8 cellular contexts compared by ENCODE assay signal in genomic region chr5:68344447-68345111, GRCh38.
A peak's percentile ranks its signal among the peaks of the same experiment; 100 is the strongest.
DNase-seq lines count a peak whose midpoint lies in the region; ATAC-seq, FAIRE-seq and TF ChIP-seq lines count a peak whose summit lies in the region.

No MANE protein-coding gene starts in this region.

- H2AFZ ChIP-seq in astrocyte (ENCODE audit: low read depth, low read length), result no peak overlapping the region

- POLR2A ChIA-PET in activated CD4-positive, alpha-beta T cell treated with anti-CD3 and anti-CD28 coated beads, Interleukin-2, amount 10 ng/mL, durations not matched to agents 7 days and 5 days (lab: Charles Lee), result no interaction called here

- peak; percentile 66 for FAIRE-seq in astrocyte (lab: Jason Lieb, UNC)

- DNase-seq in activated CD4-positive, alpha-beta T cell treated with anti-CD3 and anti-CD28 coated beads for 48 hours, result peak; percentile 40
- no peak for DNase-seq in activated CD4-positive, alpha-beta T cell treated with anti-CD3 and anti-CD28 coated beads, Interleukin-2, amount 10 ng/mL, durations not matched to agents 7 days and 5 days
- peak; percentile 83 for DNase-seq in astrocyte (ENCODE audit: low read depth)
- no peak for DNase-seq in natural killer cell
- DNase-seq in NCI-H524 treated with DMSO at 0.1 percent for 48 hours (lab: John Stamatoyannopoulos, UW), result no peak
- no peak for DNase-seq in iPS-NIHi11 (ENCODE audit: low spot score)
- DNase-seq in retina, result no peak

- H3K9me3 ChIP-seq in KOPT-K1 (ENCODE audit: insufficient read depth, low read length, poor library complexity, severe bottlenecking) (peaks cover 16% of the 10 kb centered on the region), astrocyte (ENCODE audit: insufficient read depth, low read depth, low read length) (no peaks in the 10 kb centered on the region)

- H3K9me3 Mint-ChIP-seq in activated CD4-positive, alpha-beta T cell treated with anti-CD3 and anti-CD28 coated beads, Interleukin-2, amount 10 ng/mL, durations not matched to agents 7 days and 5 days, result peaks cover 13% of the 10 kb centered on the region
- H3K9me3 Mint-ChIP-seq in astrocyte (ENCODE audit: unreplicated experiment) (peaks cover 3% of the 10 kb centered on the region), natural killer cell (peaks cover 0 to 2% of the 10 kb centered on the region in 2 donors)

- no peaks in the 10 kb centered on the region for H3K79me2 ChIP-seq in astrocyte (ENCODE audit: insufficient read depth, low read length)

- CTCF ChIA-PET in activated CD4-positive, alpha-beta T cell treated with anti-CD3 and anti-CD28 coated beads, Interleukin-2, amount 10 ng/mL, durations not matched to agents 7 days and 5 days (lab: Charles Lee), result interaction anchor here (0.6 kb wide), 1 partner anchor 104 kb away, joined by 3 read pairs; no protein-coding TSS in a partner anchor

- H4K20me1 ChIP-seq in astrocyte (ENCODE audit: insufficient read depth, low read length), result no peaks in the 10 kb centered on the region

- peaks cover 2% of the 10 kb centered on the region for H3K27me3 Mint-ChIP-seq in activated CD4-positive, alpha-beta T cell treated with anti-CD3 and anti-CD28 coated beads, Interleukin-2, amount 10 ng/mL, durations not matched to agents 7 days and 5 days
- H3K27me3 Mint-ChIP-seq in astrocyte (ENCODE audit: low read depth, unreplicated experiment), result no peaks in the 10 kb centered on the region
- H3K27me3 Mint-ChIP-seq in natural killer cell (ENCODE audit: low read depth in 2 of 2), result no peaks in the 10 kb centered on the region

- TF ChIP-seq CTCF in astrocyte (IDR thresholded peaks at IDR 0.05; ENCODE audit: insufficient read depth, low read depth, low read length) (no peak), natural killer cell (IDR thresholded peaks at IDR 0.05) (no peak)

- H3K4me2 ChIP-seq in astrocyte (ENCODE audit: low read length), result peak overlapping the region; percentile 62

- no peak overlapping the region for H3K27ac Mint-ChIP-seq in activated CD4-positive, alpha-beta T cell treated with anti-CD3 and anti-CD28 coated beads, Interleukin-2, amount 10 ng/mL, durations not matched to agents 7 days and 5 days
- H3K27ac Mint-ChIP-seq in astrocyte (ENCODE audit: unreplicated experiment) (peak overlapping the region; percentile 49), natural killer cell (peak overlapping the region; percentile 78 to 79)

- no peak overlapping the region for H3K4me3 Mint-ChIP-seq in activated CD4-positive, alpha-beta T cell treated with anti-CD3 and anti-CD28 coated beads, Interleukin-2, amount 10 ng/mL, durations not matched to agents 7 days and 5 days
- H3K4me3 Mint-ChIP-seq in astrocyte (ENCODE audit: unreplicated experiment), result no peak overlapping the region
- peak overlapping the region; percentile 2 for H3K4me3 Mint-ChIP-seq in natural killer cell

- peak overlapping the region; percentile 9 for H3K9ac ChIP-seq in astrocyte (ENCODE audit: low read length)

- H3K36me3 Mint-ChIP-seq in activated CD4-positive, alpha-beta T cell treated with anti-CD3 and anti-CD28 coated beads, Interleukin-2, amount 10 ng/mL, durations not matched to agents 7 days and 5 days (ENCODE audit: low read depth), result peaks cover 1% of the 10 kb centered on the region
- no peaks in the 10 kb centered on the region for H3K36me3 Mint-ChIP-seq in astrocyte (ENCODE audit: low read depth, unreplicated experiment)
- H3K36me3 Mint-ChIP-seq in natural killer cell, result no peaks in the 10 kb centered on the region

- no peaks in the 10 kb centered on the region for H3K27me3 ChIP-seq in astrocyte (ENCODE audit: insufficient read depth, low read length)

- ATAC-seq in natural killer cell, result peak; percentile 82 to 89 (median 89)

- H3K4me3 ChIP-seq in astrocyte (ENCODE audit: insufficient read depth, low read depth, low read length), result peak overlapping the region; percentile 12

- H3K27ac ChIP-seq in KOPT-K1 (ENCODE audit: low read depth, low read length, poor library complexity, severe bottlenecking) (peak overlapping the region; percentile 39), astrocyte (ENCODE audit: low read depth, low read length) (peak overlapping the region; percentile 49)

- intact Hi-C loops in natural killer cell (cut with micrococcal nuclease), result loop anchor here (2.0 to 10.0 kb wide), 3 partner anchors 38 to 90 kb away; no protein-coding TSS in a partner anchor

- H3K4me1 ChIP-seq in astrocyte (ENCODE audit: insufficient read depth, low read length), result peaks cover 29% of the 10 kb centered on the region

- peaks cover 25% of the 10 kb centered on the region for H3K4me1 Mint-ChIP-seq in activated CD4-positive, alpha-beta T cell treated with anti-CD3 and anti-CD28 coated beads, Interleukin-2, amount 10 ng/mL, durations not matched to agents 7 days and 5 days
- H3K4me1 Mint-ChIP-seq in astrocyte (ENCODE audit: low read depth, unreplicated experiment), result peaks cover 25% of the 10 kb centered on the region
- H3K4me1 Mint-ChIP-seq in natural killer cell, result peaks cover 31 to 36% of the 10 kb centered on the region in 2 donors

- H3K36me3 ChIP-seq in KOPT-K1 (ENCODE audit: insufficient read depth, low read length) (no peaks in the 10 kb centered on the region), astrocyte (ENCODE audit: insufficient read depth, low read length) (no peaks in the 10 kb centered on the region)

Comparison
In these comparisons a context has a peak if more than half of its experiments do, and no peak if none do; other contexts are left out.
1. DNase-seq: peak in activated CD4-positive, alpha-beta T cell treated with anti-CD3 and anti-CD28 coated beads for 48 hours (single experiment) and astrocyte (single experiment); none in activated CD4-positive, alpha-beta T cell treated with anti-CD3 and anti-CD28 coated beads, Interleukin-2, amount 10 ng/mL, durations not matched to agents 7 days and 5 days (single experiment), natural killer cell (single experiment), NCI-H524 treated with DMSO at 0.1 percent for 48 hours (single experiment), iPS-NIHi11 (single experiment) and retina (single experiment).